In genomic region chr12:18430425-18431048, GRCh38 we compare ENCODE assay signal across 8 cellular contexts.
DNase-seq lines count a peak whose midpoint lies in the region; ATAC-seq and TF ChIP-seq lines count a peak whose summit lies in the region.

No MANE protein-coding gene starts in this region.

- no peak overlapping the region for H3K27ac Mint-ChIP-seq in naive thymus-derived CD8-positive, alpha-beta T cell

- H3K36me3 Mint-ChIP-seq in naive thymus-derived CD8-positive, alpha-beta T cell: peaks cover 0 to 3% (median 0%) of the 10 kb centered on the region in 3 donors

- ATAC-seq in lower lobe of right lung (peak; percentile 86 to 93), GM21737 (IDR thresholded peaks at IDR 0.05; ENCODE audit: unreplicated experiment) (no peak), gastrocnemius medialis (no peak)
- no peak for ATAC-seq in naive thymus-derived CD8-positive, alpha-beta T cell

- H3K4me1 ChIP-seq in colonic mucosa (no peaks in the 10 kb centered on the region), lower lobe of right lung (no peaks in the 10 kb centered on the region), gastrocnemius medialis (no peaks in the 10 kb centered on the region)

- H3K27me3 Mint-ChIP-seq in naive thymus-derived CD8-positive, alpha-beta T cell: no peaks in the 10 kb centered on the region

- H3K9me3 Mint-ChIP-seq in naive thymus-derived CD8-positive, alpha-beta T cell: peaks cover 0 to 13% (median 0%) of the 10 kb centered on the region in 9 donors

- peak; percentile 79 for TF ChIP-seq CTCF in HFF-Myc (IDR thresholded peaks at IDR 0.05; ENCODE audit: low read depth, low read length, missing control alignments)
- peak; percentile 80 for TF ChIP-seq CTCF in colonic mucosa (IDR thresholded peaks at IDR 0.05)
- TF ChIP-seq CTCF in lower lobe of right lung (IDR thresholded peaks at IDR 0.05): peak; percentile 67
- TF ChIP-seq CTCF in gastrocnemius medialis (IDR thresholded peaks at IDR 0.05 in 4 of 5, conservative IDR thresholded peaks at IDR 0.05 in 1 of 5): peak in 1 of 5 experiments; percentile 41

- H3K27ac ChIP-seq in colonic mucosa: no peak overlapping the region
- no peak overlapping the region for H3K27ac ChIP-seq in lower lobe of right lung
- H3K27ac ChIP-seq in gastrocnemius medialis: no peak overlapping the region

- H3K9ac ChIP-seq in colonic mucosa (ENCODE audit: low read depth in 2 of 2, low read length in 2 of 2): no peak overlapping the region

- H3K4me3 Mint-ChIP-seq in naive thymus-derived CD8-positive, alpha-beta T cell: no peak overlapping the region

- H3K36me3 ChIP-seq in colonic mucosa: no peaks in the 10 kb centered on the region
- no peaks in the 10 kb centered on the region for H3K36me3 ChIP-seq in lower lobe of right lung
- H3K36me3 ChIP-seq in gastrocnemius medialis: no peaks in the 10 kb centered on the region

- H3K4me3 ChIP-seq in HFF-Myc (replicated peaks; ENCODE audit: low read depth, low read length): no peak overlapping the region
- no peak overlapping the region for H3K4me3 ChIP-seq in colonic mucosa
- no peak overlapping the region for H3K4me3 ChIP-seq in lower lobe of right lung
- no peak overlapping the region for H3K4me3 ChIP-seq in gastrocnemius medialis

- POLR2A ChIA-PET in naive thymus-derived CD8-positive, alpha-beta T cell (lab: Charles Lee): no interaction called here

- H3K27me3 ChIP-seq in colonic mucosa (no peaks in the 10 kb centered on the region), lower lobe of right lung (ENCODE audit: low read depth) (no peaks in the 10 kb centered on the region), gastrocnemius medialis (no peaks in the 10 kb centered on the region)

- DNase-seq in GDM1 (lab: John Stamatoyannopoulos, UW) (peak; percentile 11), HFF-Myc (ENCODE audit: extremely low read depth, low read depth) (peak; percentile 21), NCI-H748 (lab: John Stamatoyannopoulos, UW; ENCODE audit: unreplicated experiment) (peak; percentile 57), colonic mucosa (peak; percentile 49), lower lobe of right lung (no peak), gastrocnemius medialis (no peak)
- no peak for DNase-seq in naive thymus-derived CD8-positive, alpha-beta T cell

- intact Hi-C loops in colonic mucosa (cut with DNase I): no loop called here
- intact Hi-C loops in lower lobe of right lung (cut with DNase I): no loop called here
- intact Hi-C loops in gastrocnemius medialis (cut with DNase I; ENCODE audit: low total_unique reads): loop anchor here (5.0 kb wide), 1 partner anchor 757 kb away; no protein-coding TSS in a partner anchor

- in situ Hi-C loops in gastrocnemius medialis (cut with MboI; ENCODE audit: low sequenced_read_pairs in 4 of 4): loop anchor here in 2 of 4 donors (25.0 kb wide), 1 partner anchor 757 kb away; no protein-coding TSS in a partner anchor

- TF ChIP-seq POLR2A in gastrocnemius medialis (IDR thresholded peaks at IDR 0.05): no peak

- H3K9me3 ChIP-seq in colonic mucosa: no peaks in the 10 kb centered on the region
- no peaks in the 10 kb centered on the region for H3K9me3 ChIP-seq in lower lobe of right lung
- H3K9me3 ChIP-seq in gastrocnemius medialis: no peaks in the 10 kb centered on the region

- H3K4me1 Mint-ChIP-seq in naive thymus-derived CD8-positive, alpha-beta T cell: no peaks in the 10 kb centered on the region

Comparison
In these comparisons a context has a peak if more than half of its experiments do, and no peak if none do; other contexts are left out.
1. DNase-seq: peak in GDM1 (single experiment), HFF-Myc (single experiment), NCI-H748 (single experiment) and colonic mucosa (single experiment); none in lower lobe of right lung (single experiment), naive thymus-derived CD8-positive, alpha-beta T cell (0 of 10) and gastrocnemius medialis (0 of 2).
2. ATAC-seq: peak in lower lobe of right lung (2 of 2); none in GM21737 (single experiment), naive thymus-derived CD8-positive, alpha-beta T cell (0 of 2) and gastrocnemius medialis (0 of 2).